ENCODE assay signal across 1 cellular context in the genomic region with DNA sequence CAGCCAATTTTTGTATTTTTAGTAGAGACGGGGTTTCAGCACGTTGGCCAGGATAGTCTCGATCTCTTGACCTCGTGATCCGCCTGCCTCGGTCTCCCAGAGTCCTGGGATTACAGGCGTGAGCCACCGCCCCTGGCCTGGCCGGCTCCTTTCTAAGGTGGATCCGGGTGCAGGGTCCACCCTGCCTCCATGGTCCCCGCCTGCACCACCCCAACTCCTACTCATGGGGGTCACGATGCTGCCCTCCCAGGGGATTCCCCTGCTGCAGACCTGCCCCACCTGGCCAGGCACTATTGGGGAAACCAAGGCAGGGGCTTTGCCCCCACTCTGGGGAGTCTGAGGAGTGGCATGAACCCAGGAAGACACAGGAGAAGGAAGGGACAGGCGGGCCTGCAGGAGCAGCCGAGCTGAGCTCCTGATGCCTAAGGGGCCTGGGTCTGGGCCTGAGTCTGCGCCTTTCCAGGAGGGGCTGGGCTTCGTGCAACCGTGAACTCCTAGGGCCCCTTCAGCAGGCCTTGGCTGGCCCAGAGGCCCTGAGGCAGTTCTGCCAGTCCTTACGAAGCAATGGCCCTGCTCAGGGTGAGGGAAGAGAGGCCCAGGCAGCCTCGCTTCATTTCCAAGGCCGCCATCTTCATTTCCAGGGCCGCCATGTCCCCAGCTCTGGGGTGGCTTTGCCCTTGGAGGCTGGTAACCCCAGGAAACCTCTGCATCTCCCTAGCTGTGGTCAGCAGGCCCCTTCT.
TF ChIP-seq lines count a peak whose summit lies in the region.

No MANE protein-coding gene starts in this region.

TF ChIP-seq in SK-N-SH, 30 proteins besides CTCF, POLR2A, EP300 and RAD21 (continued from another document):
- TF ChIP-seq, protein P1, sequence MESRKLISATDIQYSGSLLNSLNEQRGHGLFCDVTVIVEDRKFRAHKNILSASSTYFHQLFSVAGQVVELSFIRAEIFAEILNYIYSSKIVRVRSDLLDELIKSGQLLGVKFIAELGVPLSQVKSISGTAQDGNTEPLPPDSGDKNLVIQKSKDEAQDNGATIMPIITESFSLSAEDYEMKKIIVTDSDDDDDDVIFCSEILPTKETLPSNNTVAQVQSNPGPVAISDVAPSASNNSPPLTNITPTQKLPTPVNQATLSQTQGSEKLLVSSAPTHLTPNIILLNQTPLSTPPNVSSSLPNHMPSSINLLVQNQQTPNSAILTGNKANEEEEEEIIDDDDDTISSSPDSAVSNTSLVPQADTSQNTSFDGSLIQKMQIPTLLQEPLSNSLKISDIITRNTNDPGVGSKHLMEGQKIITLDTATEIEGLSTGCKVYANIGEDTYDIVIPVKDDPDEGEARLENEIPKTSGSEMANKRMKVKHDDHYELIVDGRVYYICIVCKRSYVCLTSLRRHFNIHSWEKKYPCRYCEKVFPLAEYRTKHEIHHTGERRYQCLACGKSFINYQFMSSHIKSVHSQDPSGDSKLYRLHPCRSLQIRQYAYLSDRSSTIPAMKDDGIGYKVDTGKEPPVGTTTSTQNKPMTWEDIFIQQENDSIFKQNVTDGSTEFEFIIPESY (IDR thresholded peaks at IDR 0.05; ENCODE audit: borderline replicate concordance, low read depth), result no peak
- TF ChIP-seq SIN3A (IDR thresholded peaks at IDR 0.05; ENCODE audit: borderline replicate concordance, low read depth, low read length) (no peak), SMC3 (IDR thresholded peaks at IDR 0.05; ENCODE audit: low read depth, low read length) (no peak), ELF1 (IDR thresholded peaks at IDR 0.05) (no peak), TCF12 (IDR thresholded peaks at IDR 0.05) (no peak), YY1 (IDR thresholded peaks at IDR 0.05; ENCODE audit: low read depth) (no peak), RFX5 (IDR thresholded peaks at IDR 0.05; ENCODE audit: low read length) (no peak), FOSL2 (IDR thresholded peaks at IDR 0.05; ENCODE audit: borderline replicate concordance, low read depth) (no peak), CHD2 (IDR thresholded peaks at IDR 0.05; ENCODE audit: low read length, partially characterized antibody) (no peak), GATA2 (CRISPR knock-in tag; IDR thresholded peaks at IDR 0.05) (no peak)
- TF ChIP-seq, protein P2, sequence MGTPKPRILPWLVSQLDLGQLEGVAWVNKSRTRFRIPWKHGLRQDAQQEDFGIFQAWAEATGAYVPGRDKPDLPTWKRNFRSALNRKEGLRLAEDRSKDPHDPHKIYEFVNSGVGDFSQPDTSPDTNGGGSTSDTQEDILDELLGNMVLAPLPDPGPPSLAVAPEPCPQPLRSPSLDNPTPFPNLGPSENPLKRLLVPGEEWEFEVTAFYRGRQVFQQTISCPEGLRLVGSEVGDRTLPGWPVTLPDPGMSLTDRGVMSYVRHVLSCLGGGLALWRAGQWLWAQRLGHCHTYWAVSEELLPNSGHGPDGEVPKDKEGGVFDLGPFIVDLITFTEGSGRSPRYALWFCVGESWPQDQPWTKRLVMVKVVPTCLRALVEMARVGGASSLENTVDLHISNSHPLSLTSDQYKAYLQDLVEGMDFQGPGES (IDR thresholded peaks at IDR 0.05; ENCODE audit: low read depth, low read length), result no peak
